Comparison of ENCODE assay signal across 21 cellular contexts in the genomic region with DNA sequence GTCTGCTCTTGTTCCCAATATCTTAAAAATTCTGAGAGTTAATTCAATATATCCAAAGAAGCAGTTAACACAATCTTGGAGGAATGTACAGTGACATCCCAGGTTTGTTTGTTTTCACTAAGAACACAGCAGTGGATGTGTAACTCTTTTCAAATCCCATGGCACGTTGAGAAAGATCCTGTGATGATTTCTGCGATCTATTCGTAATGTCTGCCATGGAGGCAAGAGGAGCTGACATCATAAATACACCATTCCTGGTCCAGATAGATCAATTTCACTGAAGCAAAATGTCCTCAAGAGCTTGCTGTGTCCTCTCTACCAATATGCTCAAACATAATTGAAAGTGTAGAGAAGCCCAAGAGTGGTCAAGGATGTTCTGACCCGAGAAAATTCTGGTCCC.
DNase-seq lines count a peak whose midpoint lies in the region; ATAC-seq, FAIRE-seq and TF ChIP-seq lines count a peak whose summit lies in the region.
"Had no signal": no experiment of that assay in that cellular context is flagged by ENCODE, and none has a peak within 500 bp of the region (broad histone marks: within the 10 kb centered on the region; RNA-seq: fewer than 3 reads in every experiment).

No MANE protein-coding gene starts in this region.

- peak; percentile 5 for DNase-seq in IMR-90
- no peak for DNase-seq in K562 (ENCODE audit: extremely low read depth in 1 of 4, low spot score in 3 of 4)
- no peak for DNase-seq in mesenchymal stem cell
- no peak for DNase-seq in NOMO-1 treated with dmso at 0.1 percent for 144 hours (lab: John Stamatoyannopoulos, UW; ENCODE audit: unreplicated experiment)
- no peak for DNase-seq in left lobe of liver (ENCODE audit: low spot score)
- DNase-seq: AML-193; Caco-2; Calu3; CD4-positive, alpha-beta T cell; CD8-positive, alpha-beta T cell; DMS79 treated with DMSO at 0.1 percent for 48 hours; GF-D8 had no signal

- H2AK9ac ChIP-seq in IMR-90 (replicated peaks; ENCODE audit: low read depth, low read length, poor library complexity), result no peak overlapping the region

- no peaks in the 10 kb centered on the region for H3K79me2 ChIP-seq in K562 (ENCODE audit: control insufficient read depth, insufficient read depth, low read length)

- no peak overlapping the region for H2AFZ ChIP-seq in IMR-90 (replicated peaks; ENCODE audit: low read length, poor library complexity)
- H2AFZ ChIP-seq in K562 (ENCODE audit: low read depth, low read length), result no peak overlapping the region
- no peak overlapping the region for H2AFZ ChIP-seq in mesenchymal stem cell (ENCODE audit: low read depth, low read length)

- H4K91ac ChIP-seq in IMR-90 (ENCODE audit: insufficient read depth, low read depth, low read length) (no peak overlapping the region), mesenchymal stem cell (ENCODE audit: low read length) (no peak overlapping the region)

- CTCF ChIA-PET in IMR-90 (lab: Yijun Ruan, JAX) (no interaction called here), K562 (lab: Yijun Ruan, JAX; ENCODE audit: low intra/inter-chr PET ratio) (no interaction called here)

- no peaks in the 10 kb centered on the region for H3K79me1 ChIP-seq in IMR-90 (ENCODE audit: low read depth in 1 of 2, low read length in 2 of 2)
- H3K79me1 ChIP-seq in mesenchymal stem cell (replicated peaks; ENCODE audit: low read length, poor library complexity, severe bottlenecking), result no peaks in the 10 kb centered on the region

- no TSS peak for BruUV-seq in IMR-90 (replicated peaks; lab: Mats Ljungman, UMichigan)
- no TSS peak for BruUV-seq in K562 (replicated peaks; lab: Mats Ljungman, UMichigan)

- no peak for TF ChIP-seq CTCF in IMR-90 (conservative IDR thresholded peaks at IDR 0.05; ENCODE audit: low read depth, low read length)
- no peak for TF ChIP-seq CTCF in K562 (IDR thresholded peaks at IDR 0.05 in 2 of 3, conservative IDR thresholded peaks at IDR 0.05 in 1 of 3; ENCODE audit: insufficient read depth in 2 of 3, low read depth in 1 of 3, low read length in 3 of 3)

- H2BK20ac ChIP-seq in IMR-90 (ENCODE audit: low read depth, low read length), result no peak overlapping the region

- ATAC-seq in IMR-90 (ENCODE audit: low read depth), result no peak
- ATAC-seq in K562, result no peak
- ATAC-seq in activated CD4-positive, CD25-positive, alpha-beta regulatory T cell treated with anti-CD3 and anti-CD28 coated beads, Interleukin-2, amount 50 U/mL, for 24 hours, result no peak
- no peak for ATAC-seq in left lobe of liver
- ATAC-seq: A549; CD8-positive, alpha-beta T cell had no signal

- H2BK5ac ChIP-seq in IMR-90 (ENCODE audit: low read depth, low read length, poor library complexity, severe bottlenecking), result no peak overlapping the region
- H2BK5ac ChIP-seq in mesenchymal stem cell (ENCODE audit: low read depth, low read length, poor library complexity, severe bottlenecking), result peak overlapping the region; percentile 39

- no peak overlapping the region for H2BK12ac ChIP-seq in mesenchymal stem cell (ENCODE audit: low read length in 2 of 2)

- in situ Hi-C loops in IMR-90 (cut with MboI; ENCODE audit: low sequenced_read_pairs), result no loop called here
- in situ Hi-C loops in K562 (cut with MboI), result no loop called here

- H3K4me3 ChIP-seq in IMR-90 (ENCODE audit: insufficient read depth, low read depth, low read length) (no peak overlapping the region), K562 (no peak overlapping the region), mesenchymal stem cell (ENCODE audit: insufficient read depth in 1 of 2, low read depth in 1 of 2, low read length in 2 of 2) (no peak overlapping the region)
- H3K4me3 ChIP-seq: A549; BLaER1 treated with 17β-estradiol and CSF1 and Interleukin-3, amounts not matched to agents 10 nM and 100 nM had no signal

- no peak overlapping the region for H3K27ac ChIP-seq in IMR-90 (ENCODE audit: insufficient read depth, low read length)
- H3K27ac ChIP-seq in K562 (ENCODE audit: extremely low read depth, low read depth, low read length), result no peak overlapping the region
- H3K27ac ChIP-seq in mesenchymal stem cell (ENCODE audit: low read length, poor library complexity, severe bottlenecking), result no peak overlapping the region
- H3K27ac ChIP-seq: 22Rv1; A549; BLaER1 treated with 17β-estradiol and CSF1 and Interleukin-3, amounts not matched to agents 10 nM and 100 nM; C4-2B had no signal

- no peaks in the 10 kb centered on the region for H3K9me3 ChIP-seq in IMR-90 (ENCODE audit: control insufficient read depth, insufficient read depth, low read length)
- no peaks in the 10 kb centered on the region for H3K9me3 ChIP-seq in K562 (replicated peaks; ENCODE audit: control insufficient read depth, insufficient read depth, low read depth, low read length)
- no peaks in the 10 kb centered on the region for H3K9me3 ChIP-seq in mesenchymal stem cell (ENCODE audit: control insufficient read depth, low read length)
- H3K9me3 ChIP-seq: A549, Caco-2 had no signal

- H4K8ac ChIP-seq in IMR-90 (ENCODE audit: low read depth in 2 of 2, low read length in 2 of 2) (no peak overlapping the region), mesenchymal stem cell (ENCODE audit: low read length) (no peak overlapping the region)

- no peak overlapping the region for H3K56ac ChIP-seq in IMR-90 (ENCODE audit: extremely low read depth, insufficient read depth, low read length)

- dilution Hi-C loops in IMR-90 (cut with HindIII; ENCODE audit: low sequenced_read_pairs, unreplicated experiment), result no loop called here

- no peak overlapping the region for H2BK120ac ChIP-seq in IMR-90 (ENCODE audit: low read depth, low read length)
- no peak overlapping the region for H2BK120ac ChIP-seq in mesenchymal stem cell (ENCODE audit: low read depth, low read length)

- TF ChIP-seq RAD21 in IMR-90 (IDR thresholded peaks at IDR 0.05; ENCODE audit: low read length), result no peak
- TF ChIP-seq RAD21 in K562 (CRISPR knock-in tag; conservative IDR thresholded peaks at IDR 0.05 in 1 of 2, IDR thresholded peaks at IDR 0.05 in 1 of 2), result no peak

- WGBS in IMR-90 (ENCODE audit: extremely low coverage in 2 of 2, insufficient read length in 1 of 2), 2 experiments, result 0% methylated on average over 1 of the region's 4 CpGs; no CpG with 5 or more reads in 1 of the 2 experiments
- WGBS in K562 (ENCODE audit: insufficient coverage, low coverage, missing lambda C conversion rate), result 80% methylated on average over 4 of the region's 4 CpGs
- 83% methylated on average over 4 of the region's 4 CpGs for WGBS in mesenchymal stem cell

- POLR2A ChIA-PET in IMR-90 (lab: Charles Lee; ENCODE audit: unreplicated experiment), result no interaction called here
- POLR2A ChIA-PET in K562 (lab: Yijun Ruan, JAX), result interaction anchor here (0.9 to 1.7 kb wide), 4 partner anchors 10 to 31 kb away, joined by 3 to 5 read pairs (median 4); no protein-coding TSS in a partner anchor

- H3K9me1 ChIP-seq in IMR-90 (ENCODE audit: insufficient read depth, low read length) (no peaks in the 10 kb centered on the region), K562 (ENCODE audit: control insufficient read depth, insufficient read depth, low read length) (no peaks in the 10 kb centered on the region)

- intact Hi-C loops in IMR-90 (cut with micrococcal nuclease) (no loop called here), K562 (cut with micrococcal nuclease) (no loop called here)

- H3K9ac ChIP-seq in IMR-90 (ENCODE audit: low read depth, low read length) (no peak overlapping the region), K562 (ENCODE audit: insufficient read depth in 1 of 2, low read depth in 2 of 2, low read length in 2 of 2) (no peak overlapping the region), mesenchymal stem cell (ENCODE audit: low read length) (no peak overlapping the region)
- H3K9ac ChIP-seq: BLaER1 treated with 17β-estradiol and CSF1 and Interleukin-3, amounts not matched to agents 10 nM and 100 nM had no signal

- no peaks in the 10 kb centered on the region for H3K36me3 ChIP-seq in IMR-90 (ENCODE audit: control insufficient read depth, insufficient read depth, low read length)
- no peaks in the 10 kb centered on the region for H3K36me3 ChIP-seq in K562 (ENCODE audit: control insufficient read depth, insufficient read depth, low read length)
- H3K36me3 ChIP-seq in mesenchymal stem cell (ENCODE audit: control insufficient read depth in 1 of 2, insufficient read depth in 2 of 2, low read depth in 1 of 2, low read length in 2 of 2), result peaks cover 0 to 11% of the 10 kb centered on the region in 2 experiments

- no peak overlapping the region for H3K4ac ChIP-seq in IMR-90 (ENCODE audit: low read depth, low read length)
- no peak overlapping the region for H3K4ac ChIP-seq in mesenchymal stem cell (ENCODE audit: low read depth in 1 of 2, low read length in 2 of 2)

- H3K27me3 ChIP-seq in IMR-90 (ENCODE audit: control insufficient read depth, insufficient read depth, low read length) (no peaks in the 10 kb centered on the region; the same call in 1 of the 2 replicates), K562 (ENCODE audit: control insufficient read depth in 2 of 2, insufficient read depth in 2 of 2, low read length in 2 of 2) (no peaks in the 10 kb centered on the region), mesenchymal stem cell (ENCODE audit: control insufficient read depth in 1 of 2, insufficient read depth in 1 of 2, low read length in 2 of 2) (no peaks in the 10 kb centered on the region)
- H3K27me3 ChIP-seq: BLaER1 treated with 17β-estradiol and CSF1 and Interleukin-3, amounts not matched to agents 10 nM and 100 nM had no signal

- H3K4me2 ChIP-seq in IMR-90 (ENCODE audit: low read depth, low read length) (no peak overlapping the region), K562 (ENCODE audit: insufficient read depth, low read length) (no peak overlapping the region), mesenchymal stem cell (ENCODE audit: low read length, poor library complexity, severe bottlenecking) (no peak overlapping the region)
- H3K4me2 ChIP-seq: A549; BLaER1 treated with 17β-estradiol and CSF1 and Interleukin-3, amounts not matched to agents 10 nM and 100 nM had no signal

- FAIRE-seq in K562 (lab: Jason Lieb, UNC), result no peak
- FAIRE-seq: A549, D721Med, G401.6, GM12892, GM18507 had no signal

- H4K20me1 ChIP-seq in IMR-90 (ENCODE audit: insufficient read depth, low read length) (no peaks in the 10 kb centered on the region), K562 (replicated peaks; ENCODE audit: control insufficient read depth, insufficient read depth, low read length) (no peaks in the 10 kb centered on the region)
- H4K20me1 ChIP-seq: BLaER1 treated with 17β-estradiol and CSF1 and Interleukin-3, amounts not matched to agents 10 nM and 100 nM had no signal

- no peak overlapping the region for H3K14ac ChIP-seq in IMR-90 (replicated peaks; ENCODE audit: low read depth, low read length)
- no peak overlapping the region for H3K14ac ChIP-seq in mesenchymal stem cell (ENCODE audit: low read length in 2 of 2)

- H3K4me1 ChIP-seq in IMR-90 (ENCODE audit: control insufficient read depth, insufficient read depth, low read length), result no peaks in the 10 kb centered on the region
- H3K4me1 ChIP-seq in K562 (replicated peaks in 1 of 2; ENCODE audit: control insufficient read depth in 2 of 2, insufficient read depth in 2 of 2, low read length in 2 of 2), result peaks cover 8 to 21% of the 10 kb centered on the region in 2 experiments
- no peaks in the 10 kb centered on the region for H3K4me1 ChIP-seq in mesenchymal stem cell (ENCODE audit: control insufficient read depth, insufficient read depth, low read depth, low read length)
- H3K4me1 ChIP-seq: A549; BLaER1 treated with 17β-estradiol and CSF1 and Interleukin-3, amounts not matched to agents 10 nM and 100 nM; Caco-2 had no signal

- H2BK15ac ChIP-seq in IMR-90 (ENCODE audit: low read depth, low read length), result no peak overlapping the region
- peak overlapping the region; percentile 57 for H2BK15ac ChIP-seq in mesenchymal stem cell (ENCODE audit: low read depth, poor library complexity, severe bottlenecking)

- TF ChIP-seq EP300 in K562 (IDR thresholded peaks at IDR 0.05; ENCODE audit: low read length), result no peak

- no peak overlapping the region for H3K18ac ChIP-seq in IMR-90 (ENCODE audit: low read depth, low read length)
- H3K18ac ChIP-seq in mesenchymal stem cell (ENCODE audit: low read depth in 1 of 2, low read length in 2 of 2), result no peak overlapping the region

- no peak overlapping the region for H3K23ac ChIP-seq in IMR-90 (ENCODE audit: low read depth, low read length)
- no peak overlapping the region for H3K23ac ChIP-seq in mesenchymal stem cell (ENCODE audit: low read length in 2 of 2)

- no peak overlapping the region for H4K5ac ChIP-seq in IMR-90 (ENCODE audit: low read depth, low read length)

- H2AK5ac ChIP-seq in IMR-90 (ENCODE audit: low read depth, low read length) (no peak overlapping the region), mesenchymal stem cell (ENCODE audit: low read length, severe bottlenecking) (no peak overlapping the region)

- TF ChIP-seq POLR2A in IMR-90 (IDR thresholded peaks at IDR 0.05; ENCODE audit: low read depth, low read length) (no peak), K562 (conservative IDR thresholded peaks at IDR 0.05) (no peak)
